20 cellular contexts compared by ENCODE assay signal in the genomic region with DNA sequence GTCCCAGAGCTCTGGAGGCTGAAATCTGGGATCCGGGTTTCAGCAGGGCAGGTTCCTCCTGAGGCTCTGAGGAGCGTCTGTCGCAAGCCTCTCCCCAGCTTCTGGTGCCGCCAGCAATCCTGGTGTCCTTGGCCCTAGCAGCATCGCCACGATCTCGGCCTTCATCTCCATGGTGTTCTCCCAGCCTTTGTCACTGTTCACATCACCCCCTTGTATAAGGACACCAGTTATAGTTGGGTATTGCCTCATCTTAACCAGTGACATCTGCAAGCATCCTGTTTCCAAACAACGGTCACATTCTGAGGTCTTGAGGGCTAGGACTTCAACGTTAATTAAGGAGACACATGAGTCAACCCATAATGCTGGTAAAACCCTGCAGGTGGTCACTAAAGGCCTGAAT. TPM values are rescaled to one million over a fixed set of nuclear protein-coding genes. Genes with fewer than 3 reads are reported as not detected.
DNase-seq lines count a peak whose midpoint lies in the region; ATAC-seq and TF ChIP-seq lines count a peak whose summit lies in the region.
"Had no signal": no experiment of that assay in that cellular context is flagged by ENCODE, and none has a peak within 500 bp of the region (broad histone marks: within the 10 kb centered on the region; RNA-seq: fewer than 3 reads in every experiment).

No MANE protein-coding gene starts in this region.

- ATAC-seq in gastrocnemius medialis: peak; percentile 46 to 53
- ATAC-seq: activated CD8-positive, alpha-beta T cell treated with anti-CD3 and anti-CD28 coated beads for 36 hours; natural killer cell treated with Interleukin-12 subunit alpha and Interleukin-12 subunit beta and Interleukin-15 and Interleukin-18, amount 100 ng/mL, for 72 hours had no signal

- no peaks in the 10 kb centered on the region for H3K9me2 ChIP-seq in GM23248 (ENCODE audit: insufficient read depth)

- H3K27ac Mint-ChIP-seq in endothelial cell (ENCODE audit: unreplicated experiment): no peak overlapping the region
- H3K27ac Mint-ChIP-seq: activated CD8-positive, alpha-beta T cell treated with anti-CD3 and anti-CD28 coated beads for 36 hours; activated T-helper 1 cell treated with anti-CD3 and anti-CD28 coated beads, Interleukin-12 subunit alpha, Interleukin-12 subunit beta, Interleukin-2, Interleukin-4 antibody, amounts not matched to agents 30 ng/mL and 10 ng/mL and 1 ng/mL, durations not matched to agents 14 hours and 24 hours and 36 hours; endodermal cell; natural killer cell treated with Interleukin-12 subunit alpha and Interleukin-12 subunit beta and Interleukin-15 and Interleukin-18, amount 100 ng/mL, for 72 hours had no signal

- H3K36me3 ChIP-seq in GM23248 (ENCODE audit: low read depth) (no peaks in the 10 kb centered on the region; the same call in 1 of the 2 replicates), gastrocnemius medialis (no peaks in the 10 kb centered on the region)

- in situ Hi-C loops in GM23248 (cut with MboI): no loop called here
- in situ Hi-C loops in gastrocnemius medialis (cut with MboI; ENCODE audit: low sequenced_read_pairs in 4 of 4): no loop called here

- no peak overlapping the region for H3K4me2 ChIP-seq in GM23248 (ENCODE audit: unreplicated experiment)

- no peaks in the 10 kb centered on the region for H3K4me1 ChIP-seq in GM23248 (ENCODE audit: insufficient read depth)
- H3K4me1 ChIP-seq in gastrocnemius medialis: peaks cover 68 to 72% of the 10 kb centered on the region in 2 donors

- intact Hi-C loops in gastrocnemius medialis (cut with DNase I; ENCODE audit: low total_unique reads): no loop called here

- peaks cover 9% of the 10 kb centered on the region for H3F3A ChIP-seq in GM23248 (ENCODE audit: insufficient read depth)

- H3K4me3 ChIP-seq in GM23248 (no peak overlapping the region), NB4 (ENCODE audit: low read depth, low read length) (no peak overlapping the region), gastrocnemius medialis (no peak overlapping the region)
- H3K4me3 ChIP-seq: MG63 had no signal

- H3K9me3 ChIP-seq in GM23248 (ENCODE audit: low read depth): no peaks in the 10 kb centered on the region
- no peaks in the 10 kb centered on the region for H3K9me3 ChIP-seq in gastrocnemius medialis
- H3K9me3 ChIP-seq: MG63 had no signal

- H4K20me1 ChIP-seq in GM23248 (ENCODE audit: insufficient read depth): no peaks in the 10 kb centered on the region

- H3K27me3 ChIP-seq in GM23248 (replicated peaks; ENCODE audit: insufficient read depth) (no peaks in the 10 kb centered on the region), gastrocnemius medialis (no peaks in the 10 kb centered on the region)
- H3K27me3 ChIP-seq: MG63 had no signal

- H3K27ac ChIP-seq in GM23248 (no peak overlapping the region), gastrocnemius medialis (peak overlapping the region; percentile 98 to 99 (median 99))
- H3K27ac ChIP-seq: C4-2B had no signal

- H3K9ac ChIP-seq in GM23248: no peak overlapping the region

- peaks cover 17% of the 10 kb centered on the region for H3K27me3 Mint-ChIP-seq in endothelial cell (ENCODE audit: unreplicated experiment)
- H3K27me3 Mint-ChIP-seq: activated CD8-positive, alpha-beta T cell treated with anti-CD3 and anti-CD28 coated beads for 36 hours; natural killer cell treated with Interleukin-12 subunit alpha and Interleukin-12 subunit beta and Interleukin-15 and Interleukin-18, amount 100 ng/mL, for 72 hours had no signal

- H3K9me3 Mint-ChIP-seq in endothelial cell (ENCODE audit: unreplicated experiment): no peaks in the 10 kb centered on the region
- H3K9me3 Mint-ChIP-seq: activated CD8-positive, alpha-beta T cell treated with anti-CD3 and anti-CD28 coated beads for 36 hours; activated T-helper 1 cell treated with anti-CD3 and anti-CD28 coated beads, Interleukin-12 subunit alpha, Interleukin-12 subunit beta, Interleukin-2, Interleukin-4 antibody, amounts not matched to agents 30 ng/mL and 10 ng/mL and 1 ng/mL, durations not matched to agents 14 hours and 24 hours and 36 hours; endodermal cell; natural killer cell treated with Interleukin-12 subunit alpha and Interleukin-12 subunit beta and Interleukin-15 and Interleukin-18, amount 100 ng/mL, for 72 hours had no signal

- DNase-seq in GM23248: peak; percentile 39
- peak; percentile 99 for DNase-seq in NB4 (ENCODE audit: low read depth)
- no peak for DNase-seq in endothelial cell (ENCODE audit: low spot score)
- DNase-seq in gastrocnemius medialis: peak; percentile 67 to 89
- no peak for DNase-seq in DMS153 (lab: John Stamatoyannopoulos, UW)
- DNase-seq in HT-29 (ENCODE audit: low spot score): no peak
- no peak for DNase-seq in cerebellar cortex (ENCODE audit: low spot score)
- DNase-seq: activated CD8-positive, alpha-beta T cell treated with anti-CD3 and anti-CD28 coated beads for 36 hours; DMS79 treated with DMSO at 0.1 percent for 48 hours; endodermal cell; MG63; NCI-H2171; SHP77 had no signal

- no peak for TF ChIP-seq CTCF in NB4 (IDR thresholded peaks at IDR 0.05; ENCODE audit: low read depth, low read length)
- no peak for TF ChIP-seq CTCF in endothelial cell (IDR thresholded peaks at IDR 0.05; ENCODE audit: unreplicated experiment)
- TF ChIP-seq CTCF in gastrocnemius medialis (IDR thresholded peaks at IDR 0.05 in 4 of 5, conservative IDR thresholded peaks at IDR 0.05 in 1 of 5): no peak

- no peak overlapping the region for H2AFZ ChIP-seq in GM23248

- TF ChIP-seq POLR2A in NB4 (IDR thresholded peaks at IDR 0.05; ENCODE audit: extremely low read depth, insufficient read length) (peak; percentile 58), gastrocnemius medialis (IDR thresholded peaks at IDR 0.05) (no peak)

- no peaks in the 10 kb centered on the region for H3K4me1 Mint-ChIP-seq in endothelial cell (ENCODE audit: unreplicated experiment)
- H3K4me1 Mint-ChIP-seq: endodermal cell had no signal

- H3K4me3 Mint-ChIP-seq in endothelial cell (ENCODE audit: unreplicated experiment): peak overlapping the region; percentile 9
- H3K4me3 Mint-ChIP-seq: activated CD8-positive, alpha-beta T cell treated with anti-CD3 and anti-CD28 coated beads for 36 hours; activated T-helper 1 cell treated with anti-CD3 and anti-CD28 coated beads, Interleukin-12 subunit alpha, Interleukin-12 subunit beta, Interleukin-2, Interleukin-4 antibody, amounts not matched to agents 30 ng/mL and 10 ng/mL and 1 ng/mL, durations not matched to agents 14 hours and 24 hours and 36 hours; endodermal cell; natural killer cell treated with Interleukin-12 subunit alpha and Interleukin-12 subunit beta and Interleukin-15 and Interleukin-18, amount 100 ng/mL, for 72 hours had no signal

- H3K79me2 ChIP-seq in GM23248 (ENCODE audit: insufficient read depth): peaks cover 6% of the 10 kb centered on the region; the same call in 1 of the 2 replicates

- 62 to 71% methylated on average over 9 of the region's 9 CpGs for WGBS in GM23248 (ENCODE audit: low coverage in 1 of 2, low lambda C conversion rate in 2 of 2, missing lambda C conversion rate in 2 of 2), 2 experiments

- H3K36me3 Mint-ChIP-seq in endothelial cell (ENCODE audit: low read depth, unreplicated experiment): peaks cover 4% of the 10 kb centered on the region
- H3K36me3 Mint-ChIP-seq: natural killer cell treated with Interleukin-12 subunit alpha and Interleukin-12 subunit beta and Interleukin-15 and Interleukin-18, amount 100 ng/mL, for 72 hours had no signal

RNA-seq across cellular contexts. Expression of a gene that starts 2.8 kb away (rescaled TPM):
- total RNA-seq in GM23248 (2014; rRNA removed; shearing (Covaris generic)): not detected in 2 replicates
- polyA plus RNA-seq in GM23248 (2016; fragmentation: Nextera tagmentation; extraction: Ambion mirVana): 0.37 TPM in 1 of 2 replicates, not detected in the other
- not detected for total RNA-seq in endothelial cell (ENCODE audit: unreplicated experiment)
- total RNA-seq in gastrocnemius medialis: 100 to 1,000 TPM; 245 to 708 (median 400) TPM
- 2.4 and 3.0 TPM in 2 replicates for total RNA-seq in HT-29 (2014; rRNA removed; shearing (Covaris generic))
- total RNA-seq: activated CD8-positive, alpha-beta T cell treated with anti-CD3 and anti-CD28 coated beads for 36 hours; activated T-helper 1 cell treated with anti-CD3 and anti-CD28 coated beads, Interleukin-12 subunit alpha, Interleukin-12 subunit beta, Interleukin-2, Interleukin-4 antibody, amounts not matched to agents 30 ng/mL and 10 ng/mL and 1 ng/mL, durations not matched to agents 14 hours and 24 hours and 36 hours; endodermal cell; lung microvascular endothelial cell; natural killer cell treated with Interleukin-12 subunit alpha and Interleukin-12 subunit beta and Interleukin-15 and Interleukin-18, amount 100 ng/mL, for 72 hours; renal cortical epithelial cell had no signal

RNA-seq across cellular contexts. Expression of a gene that starts 4.5 kb away (rescaled TPM):
- 102 and 135 TPM in 2 replicates for total RNA-seq in GM23248 (2014; rRNA removed; shearing (Covaris generic))
- polyA plus RNA-seq in GM23248 (2016; fragmentation: Nextera tagmentation; extraction: Ambion mirVana): 145 and 147 TPM in 2 replicates
- total RNA-seq in endothelial cell (ENCODE audit: unreplicated experiment) (190 TPM), gastrocnemius medialis (10 to 100 TPM in 3 of 4 donors, 1 to 10 TPM in 1; 8.3 to 36.2 (median 25.2) TPM)
- 159 and 160 TPM in 2 replicates for total RNA-seq in HT-29 (2014; rRNA removed; shearing (Covaris generic))

RNA-seq across cellular contexts. Expression of a gene that starts 22.7 kb away (rescaled TPM):
- 3,203 and 4,003 TPM in 2 replicates for total RNA-seq in GM23248 (2014; rRNA removed; shearing (Covaris generic))
- polyA plus RNA-seq in GM23248 (2016; fragmentation: Nextera tagmentation; extraction: Ambion mirVana): 1,651 and 1,674 TPM in 2 replicates
- total RNA-seq in endothelial cell (ENCODE audit: unreplicated experiment) (678 TPM), gastrocnemius medialis (100 to 1,000 TPM; 497 to 717 (median 621) TPM)
- total RNA-seq in HT-29 (2014; rRNA removed; shearing (Covaris generic)): 1,172 and 1,253 TPM in 2 replicates

RNA-seq across cellular contexts. Expression of a gene that starts 33.5 kb away (rescaled TPM):
- 193 and 208 TPM in 2 replicates for total RNA-seq in GM23248 (2014; rRNA removed; shearing (Covaris generic))
- 310 and 313 TPM in 2 replicates for polyA plus RNA-seq in GM23248 (2016; fragmentation: Nextera tagmentation; extraction: Ambion mirVana)
- 443 TPM for total RNA-seq in endothelial cell (ENCODE audit: unreplicated experiment)
- total RNA-seq in gastrocnemius medialis: 100 to 1,000 TPM in 1 of 4 donors, 10 to 100 TPM in 3; 52.1 to 122 (median 64.4) TPM
- total RNA-seq in HT-29 (2014; rRNA removed; shearing (Covaris generic)): 312 and 331 TPM in 2 replicates

RNA-seq across cellular contexts. Expression of a gene that starts 33.7 kb away (rescaled TPM):
- not detected in 2 replicates for total RNA-seq in GM23248 (2014; rRNA removed; shearing (Covaris generic))
- polyA plus RNA-seq in GM23248 (2016; fragmentation: Nextera tagmentation; extraction: Ambion mirVana): not detected in 2 replicates
- total RNA-seq in endothelial cell (ENCODE audit: unreplicated experiment) (not detected), gastrocnemius medialis (under 1 TPM in 1 of 4 donors, not detected in 3; 0.29 TPM)
- total RNA-seq in HT-29 (2014; rRNA removed; shearing (Covaris generic)): 0.71 and 2.2 TPM in 2 replicates
- total RNA-seq: activated CD8-positive, alpha-beta T cell treated with anti-CD3 and anti-CD28 coated beads for 36 hours; activated T-helper 1 cell treated with anti-CD3 and anti-CD28 coated beads, Interleukin-12 subunit alpha, Interleukin-12 subunit beta, Interleukin-2, Interleukin-4 antibody, amounts not matched to agents 30 ng/mL and 10 ng/mL and 1 ng/mL, durations not matched to agents 14 hours and 24 hours and 36 hours; cardiac septum; HT1080; lung microvascular endothelial cell; natural killer cell treated with Interleukin-12 subunit alpha and Interleukin-12 subunit beta and Interleukin-15 and Interleukin-18, amount 100 ng/mL, for 72 hours; renal cortical epithelial cell had no signal

Comparison
In these comparisons a context has a peak if more than half of its experiments do, and no peak if none do; other contexts are left out.
1. DNase-seq: peak in GM23248 (single experiment), NB4 (single experiment) and gastrocnemius medialis (2 of 2); none in endothelial cell (single experiment), DMS153 (single experiment), HT-29 (single experiment) and cerebellar cortex (single experiment).
2. RNA of a gene that starts 2.8 kb away (total RNA-seq): 245 to 708 TPM in gastrocnemius medialis; 2.4 to 3.0 TPM in HT-29, not detected in endothelial cell (single experiment) and not detected in GM23248; every median in the first group is over 10 times any median in the second.